ENCODE assay signal across 19 cellular contexts in the genomic region with DNA sequence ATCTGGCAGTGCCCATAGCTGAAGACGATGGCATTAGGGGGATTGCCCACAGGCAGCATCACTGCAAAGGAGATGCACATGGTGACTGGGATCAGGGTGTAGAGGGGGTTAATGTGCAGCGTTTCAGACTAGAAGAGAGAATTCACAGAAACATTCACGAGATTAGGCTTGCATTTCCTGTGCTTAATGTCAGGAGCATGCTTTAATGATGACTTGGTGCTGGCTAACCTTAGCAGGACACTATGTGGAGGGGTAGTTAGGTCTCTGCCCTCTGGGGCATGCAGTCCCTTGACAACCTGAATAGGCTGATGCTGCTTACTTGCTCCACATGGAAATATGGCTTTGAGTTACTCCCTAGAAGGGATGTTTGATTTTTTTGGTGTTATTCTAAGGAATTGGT. TPM values are rescaled to one million over a fixed set of nuclear protein-coding genes. Genes with fewer than 3 reads are reported as not detected.
DNase-seq lines count a peak whose midpoint lies in the region; ATAC-seq, FAIRE-seq and TF ChIP-seq lines count a peak whose summit lies in the region.
"Had no signal": no experiment of that assay in that cellular context is flagged by ENCODE, and none has a peak within 500 bp of the region (broad histone marks: within the 10 kb centered on the region; RNA-seq: fewer than 3 reads in every experiment).

No MANE protein-coding gene starts in this region.

- H3F3A ChIP-seq in PC-9 (ENCODE audit: insufficient read depth, low read depth) = peaks cover 8% of the 10 kb centered on the region; the same call in 1 of the 2 replicates

- DNase-seq in AG08395 (ENCODE audit: low spot score) (peak; percentile 41), PC-9 (no peak), mammary epithelial cell (peak; percentile 30), kidney glomerular epithelial cell (lab: John Stamatoyannopoulos, UW) (peak; percentile 35), dorsolateral prefrontal cortex (no peak), inferior parietal cortex (ENCODE audit: extremely low spot score) (no peak), urothelium cell line (ENCODE audit: low spot score) (no peak)
- DNase-seq: activated T-cell treated with anti-CD3 and anti-CD28 coated beads, Interleukin-2, amount 50 U/mL, for 1 hour; Caco-2; head of caudate nucleus; NCI-H1105 treated with DMSO at 0.1 percent for 48 hours; NCI-H2171; SHP77 treated with DMSO at 0.1 percent for 48 hours; stimulated activated naive CD8-positive, alpha-beta T cell treated with anti-CD3 and anti-CD28 coated beads, Interleukin-15, amount 100 ng/mL, for 72 hours; T1000 had no signal

- H3K27ac ChIP-seq in PC-9 (peak overlapping the region; percentile 7; the same call in 1 of the 2 replicates), mammary epithelial cell (ENCODE audit: insufficient read depth, low read depth, low read length) (no peak overlapping the region), dorsolateral prefrontal cortex (no peak overlapping the region)
- H3K27ac ChIP-seq: parathyroid adenoma, vagina had no signal

- intact Hi-C loops in PC-9 (cut with micrococcal nuclease; ENCODE audit: unreplicated experiment) (no loop called here), mammary epithelial cell (cut with micrococcal nuclease) (no loop called here), dorsolateral prefrontal cortex (cut with DNase I) (loop anchor here in 1 of 2 donors (10.0 kb wide), 1 partner anchor 1651 kb away; no protein-coding TSS in a partner anchor)

- in situ Hi-C loops in mammary epithelial cell (cut with MboI; ENCODE audit: low sequenced_read_pairs in 2 of 2) = no loop called here

- FAIRE-seq in urothelium cell line (lab: Jason Lieb, UNC) = no peak
- FAIRE-seq: K562 had no signal

- H3K9me2 ChIP-seq in PC-9 (ENCODE audit: insufficient read depth) = no peaks in the 10 kb centered on the region

- H4K20me1 ChIP-seq in PC-9 (ENCODE audit: insufficient read depth) (no peaks in the 10 kb centered on the region; the same call in 1 of the 2 replicates), mammary epithelial cell (ENCODE audit: insufficient read depth, low read length) (no peaks in the 10 kb centered on the region)

- H3K4me1 ChIP-seq in PC-9 (replicated peaks; ENCODE audit: insufficient read depth) (peaks cover 9% of the 10 kb centered on the region), mammary epithelial cell (ENCODE audit: insufficient read depth, low read length) (peaks cover 34% of the 10 kb centered on the region)
- H3K4me1 ChIP-seq: Caco-2, parathyroid adenoma had no signal

- CTCF ChIA-PET in PC-9 (lab: Charles Lee) = interaction anchor here (0.6 kb wide), 1 partner anchor 1777 kb away, joined by 6 read pairs; no protein-coding TSS in a partner anchor
- CTCF ChIA-PET in mammary epithelial cell (lab: Charles Lee; ENCODE audit: low non-redundant PET) = interaction anchor here (0.8 kb wide), 1 partner anchor 11 kb away, joined by 6 read pairs; no protein-coding TSS in a partner anchor

- no TSS peak for BruUV-seq in PC-9 (replicated peaks; lab: Mats Ljungman, UMichigan)
- no TSS peak for BruUV-seq in mammary epithelial cell (replicated peaks; lab: Mats Ljungman, UMichigan)

- no peak for TF ChIP-seq CTCF in PC-9 (conservative IDR thresholded peaks at IDR 0.05)
- no peak for TF ChIP-seq CTCF in mammary epithelial cell (conservative IDR thresholded peaks at IDR 0.05 in 1 of 2, IDR thresholded peaks at IDR 0.05 in 1 of 2; ENCODE audit: extremely low read depth in 1 of 2, insufficient read depth in 1 of 2, low read depth in 1 of 2, low read length in 2 of 2)
- no peak for TF ChIP-seq CTCF in dorsolateral prefrontal cortex (IDR thresholded peaks at IDR 0.05 in 54 of 56, conservative IDR thresholded peaks at IDR 0.05 in 2 of 56; ENCODE audit: low read depth in 1 of 56, partially characterized antibody in 56 of 56)

- POLR2A ChIA-PET in PC-9 (lab: Charles Lee; ENCODE audit: unreplicated experiment) = interaction anchor here (0.5 kb wide), 1 partner anchor 9 kb away, joined by 4 read pairs; no protein-coding TSS in a partner anchor

- dilution Hi-C loops in mammary epithelial cell (cut with HindIII; ENCODE audit: low sequenced_read_pairs) = no loop called here

- ATAC-seq in GM18498 (IDR thresholded peaks at IDR 0.05; ENCODE audit: unreplicated experiment) = no peak
- ATAC-seq: K562; stimulated activated naive CD8-positive, alpha-beta T cell treated with anti-CD3 and anti-CD28 coated beads, Interleukin-15, amount 100 ng/mL, for 72 hours had no signal

- H3K9me3 ChIP-seq in PC-9 (ENCODE audit: insufficient read depth, low read depth) (no peaks in the 10 kb centered on the region; the same call in 1 of the 2 replicates), mammary epithelial cell (replicated peaks; ENCODE audit: insufficient read depth, low read length) (no peaks in the 10 kb centered on the region)
- H3K9me3 ChIP-seq: Caco-2, vagina had no signal

- H3K27me3 ChIP-seq in PC-9 (ENCODE audit: insufficient read depth, low read depth) (no peaks in the 10 kb centered on the region), mammary epithelial cell (ENCODE audit: insufficient read depth, low read length) (no peaks in the 10 kb centered on the region), dorsolateral prefrontal cortex (no peaks in the 10 kb centered on the region)
- H3K27me3 ChIP-seq: vagina had no signal

- H3K79me2 ChIP-seq in PC-9 (ENCODE audit: low read depth) = no peaks in the 10 kb centered on the region
- H3K79me2 ChIP-seq in mammary epithelial cell (ENCODE audit: insufficient read depth, low read length) = peaks cover 6% of the 10 kb centered on the region
- H3K79me2 ChIP-seq: parathyroid adenoma had no signal

- H3K4me2 ChIP-seq in PC-9 (no peak overlapping the region), mammary epithelial cell (ENCODE audit: insufficient read depth, low read depth, low read length) (peak overlapping the region; percentile 54)

- H3K9ac ChIP-seq in mammary epithelial cell (ENCODE audit: insufficient read depth, low read length) = no peak overlapping the region
- H3K9ac ChIP-seq: parathyroid adenoma had no signal

- no peak overlapping the region for H3K4me3 ChIP-seq in PC-9
- H3K4me3 ChIP-seq in mammary epithelial cell (replicated peaks in 1 of 3; ENCODE audit: insufficient read depth in 1 of 3, low read depth in 2 of 3, low read length in 3 of 3) = no peak overlapping the region
- H3K4me3 ChIP-seq in dorsolateral prefrontal cortex = no peak overlapping the region
- H3K4me3 ChIP-seq: K562, vagina had no signal

- no peak overlapping the region for H2AFZ ChIP-seq in PC-9
- no peak overlapping the region for H2AFZ ChIP-seq in mammary epithelial cell (ENCODE audit: low read depth, low read length)
- H2AFZ ChIP-seq: parathyroid adenoma had no signal

- H3K36me3 ChIP-seq in PC-9 (ENCODE audit: low read depth) = no peaks in the 10 kb centered on the region
- H3K36me3 ChIP-seq in mammary epithelial cell (ENCODE audit: insufficient read depth, low read length) = no peaks in the 10 kb centered on the region
- H3K36me3 ChIP-seq: vagina had no signal

- WGBS in mammary epithelial cell (ENCODE audit: low coverage, missing lambda C conversion rate) = 0% methylated on average over 3 of the region's 3 CpGs

RNA-seq across cellular contexts. Expression of gene STMP1, which starts 21.8 kb away (rescaled TPM):
- total RNA-seq in PC-9 (2021) (60.4 and 77.0 TPM in 2 replicates), mammary epithelial cell (10 to 100 TPM; 19.5 to 39.3 TPM), dorsolateral prefrontal cortex (10 to 100 TPM; 14.7 to 33.0 (median 23.4) TPM)
- polyA plus RNA-seq in mammary epithelial cell = 16.7 TPM
- 33.8 TPM for polyA minus RNA-seq in mammary epithelial cell

RNA-seq across cellular contexts. Expression of gene SLC13A4, which starts 43.9 kb away (rescaled TPM):
- total RNA-seq in PC-9 (2021) = not detected in 2 replicates
- not detected for total RNA-seq in mammary epithelial cell
- polyA plus RNA-seq in mammary epithelial cell = 0.06 TPM
- polyA minus RNA-seq in mammary epithelial cell = not detected
- total RNA-seq in dorsolateral prefrontal cortex = 10 to 100 TPM in 20 of 120 experiments, 1 to 10 TPM in 40, under 1 TPM in 36, not detected in 24; 0.07 to 39.2 (median 1.7) TPM
- total RNA-seq: Caco-2, vagina had no signal

Comparison
In these comparisons a context has a peak if more than half of its experiments do, and no peak if none do; other contexts are left out.
1. DNase-seq: peak in AG08395 (single experiment), mammary epithelial cell (single experiment) and kidney glomerular epithelial cell (single experiment); none in PC-9 (0 of 2), dorsolateral prefrontal cortex (0 of 10), inferior parietal cortex (single experiment) and urothelium cell line (single experiment).